In genomic region chr7:28008171-28008570, GRCh38 we compare ENCODE assay signal across 18 cellular contexts.
DNase-seq lines count a peak whose midpoint lies in the region; ATAC-seq and TF ChIP-seq lines count a peak whose summit lies in the region.
"Had no signal": no experiment of that assay in that cellular context is flagged by ENCODE, and none has a peak within 500 bp of the region (broad histone marks: within the 10 kb centered on the region; RNA-seq: fewer than 3 reads in every experiment).

No MANE protein-coding gene starts in this region.

- in situ Hi-C loops in gastrocnemius medialis (cut with MboI; ENCODE audit: low sequenced_read_pairs in 4 of 4), result loop anchor here in 1 of 4 donors (25.0 kb wide), 1 partner anchor 221 kb away; no protein-coding TSS in a partner anchor

- no peak overlapping the region for H2AFZ ChIP-seq in KMS-11 (ENCODE audit: low read depth)
- no peak overlapping the region for H2AFZ ChIP-seq in smooth muscle cell (ENCODE audit: low read depth)
- H2AFZ ChIP-seq in OCI-LY7 (ENCODE audit: low read length), result no peak overlapping the region
- H2AFZ ChIP-seq: GM23338 had no signal

- H3K4me1 ChIP-seq in KMS-11 (ENCODE audit: low read depth, poor library complexity, severe bottlenecking) (no peaks in the 10 kb centered on the region), foreskin keratinocyte (no peaks in the 10 kb centered on the region), smooth muscle cell (ENCODE audit: low read depth) (peaks cover 3% of the 10 kb centered on the region), gastrocnemius medialis (peaks cover 19 to 36% of the 10 kb centered on the region in 2 donors), OCI-LY7 (ENCODE audit: insufficient read depth, low read length, poor library complexity, severe bottlenecking) (no peaks in the 10 kb centered on the region)
- H3K4me1 ChIP-seq: BLaER1 treated with 17β-estradiol and CSF1 and Interleukin-3, amounts not matched to agents 10 nM and 100 nM had no signal

- POLR2A ChIA-PET in OCI-LY7 (lab: Charles Lee), result interaction anchor here (1.4 kb wide), 1 partner anchor 13 kb away, joined by 4 read pairs; no protein-coding TSS in a partner anchor

- intact Hi-C loops in gastrocnemius medialis (cut with DNase I; ENCODE audit: low total_unique reads) (loop anchor here (5.0 kb wide), 1 partner anchor 94 kb away; no protein-coding TSS in a partner anchor), OCI-LY7 (cut with micrococcal nuclease; ENCODE audit: unreplicated experiment) (no loop called here)

- CTCF ChIA-PET in OCI-LY7 (lab: Charles Lee; ENCODE audit: unreplicated experiment), result no interaction called here

- no peaks in the 10 kb centered on the region for H3K79me2 ChIP-seq in KMS-11 (ENCODE audit: insufficient read depth, low read depth)
- peaks cover 27% of the 10 kb centered on the region for H3K79me2 ChIP-seq in smooth muscle cell (ENCODE audit: low read depth)
- H3K79me2 ChIP-seq in OCI-LY7 (ENCODE audit: insufficient read depth, low read depth, low read length), result no peaks in the 10 kb centered on the region

- H4K20me1 ChIP-seq in KMS-11 (ENCODE audit: insufficient read depth), result no peaks in the 10 kb centered on the region
- H4K20me1 ChIP-seq in smooth muscle cell (ENCODE audit: low read depth), result peaks cover 3% of the 10 kb centered on the region
- H4K20me1 ChIP-seq in OCI-LY7 (ENCODE audit: insufficient read depth, low read length), result no peaks in the 10 kb centered on the region

- TF ChIP-seq POLR2A in gastrocnemius medialis (IDR thresholded peaks at IDR 0.05), result no peak

- TF ChIP-seq CTCF in KMS-11 (conservative IDR thresholded peaks at IDR 0.05; ENCODE audit: low read depth, low read length), result no peak
- no peak for TF ChIP-seq CTCF in foreskin keratinocyte (conservative IDR thresholded peaks at IDR 0.05)
- no peak for TF ChIP-seq CTCF in smooth muscle cell (IDR thresholded peaks at IDR 0.05; ENCODE audit: borderline replicate concordance, insufficient read depth, poor library complexity, severe bottlenecking)
- TF ChIP-seq CTCF in gastrocnemius medialis (IDR thresholded peaks at IDR 0.05 in 4 of 5, conservative IDR thresholded peaks at IDR 0.05 in 1 of 5), result no peak
- no peak for TF ChIP-seq CTCF in OCI-LY7 (conservative IDR thresholded peaks at IDR 0.05; ENCODE audit: low read length)

- H3K4me2 ChIP-seq in KMS-11 (no peak overlapping the region), smooth muscle cell (peak overlapping the region; percentile 29), OCI-LY7 (ENCODE audit: low read length) (no peak overlapping the region)
- H3K4me2 ChIP-seq: BLaER1 treated with 17β-estradiol and CSF1 and Interleukin-3, amounts not matched to agents 10 nM and 100 nM; GM23338 had no signal

- peaks cover 21% of the 10 kb centered on the region for H3F3A ChIP-seq in smooth muscle cell (ENCODE audit: low read depth)

- H3K9me2 ChIP-seq in OCI-LY7 (ENCODE audit: insufficient read depth, low read length), result no peaks in the 10 kb centered on the region

- DNase-seq in NCI-H226 (peak; percentile 35), foreskin keratinocyte (no peak), smooth muscle cell (lab: John Stamatoyannopoulos, UW; ENCODE audit: unreplicated experiment) (no peak), gastrocnemius medialis (no peak), OCI-LY7 (ENCODE audit: low spot score) (no peak)
- DNase-seq in activated CD8-positive, alpha-beta memory T cell treated with anti-CD3 and anti-CD28 coated beads for 24 hours, result no peak
- DNase-seq: CD8-positive, alpha-beta memory T cell; COR-L47; DMS 273 treated with DMSO at 0.1 percent for 48 hours; DMS53; DND-41; EL; HCEC 1CT had no signal

- 51% methylated on average over 3 of the region's 3 CpGs for WGBS in smooth muscle cell (ENCODE audit: low lambda C conversion rate)

- H3K27ac ChIP-seq in KMS-11 (0 out of 2 replicates have a peak overlapping the region, but pooled peaks have one; percentile 3), foreskin keratinocyte (no peak overlapping the region), smooth muscle cell (ENCODE audit: low read depth) (peak overlapping the region; percentile 80), gastrocnemius medialis (no peak overlapping the region), OCI-LY7 (ENCODE audit: low read depth, low read length, poor library complexity, severe bottlenecking) (no peak overlapping the region)
- H3K27ac ChIP-seq: BLaER1 treated with 17β-estradiol and CSF1 and Interleukin-3, amounts not matched to agents 10 nM and 100 nM; HL-60 had no signal

- H3K36me3 ChIP-seq in KMS-11 (ENCODE audit: insufficient read depth) (no peaks in the 10 kb centered on the region), smooth muscle cell (ENCODE audit: low read depth) (no peaks in the 10 kb centered on the region), gastrocnemius medialis (no peaks in the 10 kb centered on the region), OCI-LY7 (ENCODE audit: insufficient read depth, low read length) (no peaks in the 10 kb centered on the region; the same call in 1 of the 2 replicates)

- H3K9me3 ChIP-seq in smooth muscle cell (replicated peaks; ENCODE audit: low read depth) (no peaks in the 10 kb centered on the region), gastrocnemius medialis (no peaks in the 10 kb centered on the region), OCI-LY7 (ENCODE audit: low read length) (no peaks in the 10 kb centered on the region)
- H3K9me3 ChIP-seq: BLaER1 treated with 17β-estradiol and CSF1 and Interleukin-3, amounts not matched to agents 10 nM and 100 nM had no signal

- H3K9ac ChIP-seq in KMS-11 (no peak overlapping the region), smooth muscle cell (ENCODE audit: low read depth) (no peak overlapping the region)
- H3K9ac ChIP-seq: BLaER1 treated with 17β-estradiol and CSF1 and Interleukin-3, amounts not matched to agents 10 nM and 100 nM had no signal

- no peak overlapping the region for H3K4me3 ChIP-seq in KMS-11 (IDR thresholded peaks at IDR 0.05; ENCODE audit: insufficient read depth, low read depth, low read length)
- no peak overlapping the region for H3K4me3 ChIP-seq in smooth muscle cell
- no peak overlapping the region for H3K4me3 ChIP-seq in gastrocnemius medialis
- H3K4me3 ChIP-seq in OCI-LY7 (ENCODE audit: low read depth, low read length, poor library complexity, severe bottlenecking), result no peak overlapping the region
- H3K4me3 ChIP-seq: BLaER1 treated with 17β-estradiol and CSF1 and Interleukin-3, amounts not matched to agents 10 nM and 100 nM; GM12878; GM23338 had no signal

- H3K27me3 ChIP-seq in KMS-11 (ENCODE audit: insufficient read depth, low read depth), result no peaks in the 10 kb centered on the region
- no peaks in the 10 kb centered on the region for H3K27me3 ChIP-seq in foreskin keratinocyte
- H3K27me3 ChIP-seq in smooth muscle cell (ENCODE audit: low read depth), result no peaks in the 10 kb centered on the region
- no peaks in the 10 kb centered on the region for H3K27me3 ChIP-seq in gastrocnemius medialis
- H3K27me3 ChIP-seq: BLaER1 treated with 17β-estradiol and CSF1 and Interleukin-3, amounts not matched to agents 10 nM and 100 nM had no signal

- ATAC-seq in foreskin keratinocyte (peak; percentile 16), gastrocnemius medialis (no peak)
- ATAC-seq: GM12878, GM23338 had no signal

- BruUV-seq in OCI-LY7 (replicated peaks; lab: Mats Ljungman, UMichigan), result no TSS peak

Comparison
In these comparisons a context has a peak if more than half of its experiments do, and no peak if none do; other contexts are left out.
1. H3K27ac ChIP-seq: peak in KMS-11 (single experiment) and smooth muscle cell (single experiment); none in foreskin keratinocyte (single experiment), gastrocnemius medialis (0 of 4) and OCI-LY7 (single experiment).